In the genomic region with DNA sequence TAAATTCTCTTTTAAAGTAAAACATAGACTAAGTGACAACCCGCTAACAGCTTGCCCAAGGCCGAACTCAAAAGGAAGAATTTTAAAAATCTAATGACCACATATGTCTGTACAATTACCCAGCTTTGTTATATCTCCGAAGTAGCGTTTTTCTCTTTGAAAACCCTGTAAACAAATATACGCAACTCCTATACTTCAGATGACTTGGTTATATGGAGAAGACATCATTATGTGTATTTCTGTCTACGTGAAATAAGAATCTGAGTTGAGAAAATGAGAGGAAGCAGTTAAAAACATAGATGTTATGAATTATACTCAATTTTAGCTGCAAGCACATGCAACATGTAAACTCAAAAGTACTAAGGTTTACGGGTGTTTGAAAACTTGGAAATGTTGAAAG, we compare ENCODE assay signal across 9 cellular contexts. TPM values are rescaled to one million over a fixed set of nuclear protein-coding genes. Genes with fewer than 3 reads are reported as not detected.
DNase-seq lines count a peak whose midpoint lies in the region; FAIRE-seq and TF ChIP-seq lines count a peak whose summit lies in the region.
"Had no signal": no experiment of that assay in that cellular context is flagged by ENCODE, and none has a peak within 500 bp of the region (broad histone marks: within the 10 kb centered on the region; RNA-seq: fewer than 3 reads in every experiment).

No MANE protein-coding gene starts in this region.

- H3K4me1 Mint-ChIP-seq in HFFc6 (ENCODE audit: low read depth) = peaks cover 53% of the 10 kb centered on the region

- H3K9ac ChIP-seq in iPS-20b (ENCODE audit: low read depth, low read length) = peak overlapping the region; percentile 96

- WGBS in small intestine, 3 donors = 3 to 8% (median 6%) methylated on average over 7 of the region's 7 CpGs

- no peak for DNase-seq in HFFc6
- no peak for DNase-seq in astrocyte of the cerebellum (ENCODE audit: low read depth)
- peak; percentile 12 for DNase-seq in small intestine
- DNase-seq in HTR-8/SVneo (ENCODE audit: insufficient read length, low spot score) = no peak
- DNase-seq in activated CD8-positive, alpha-beta memory T cell treated with anti-CD3 and anti-CD28 coated beads, Interleukin-2, amount 50 U/mL, for 4 hours = no peak
- no peak for DNase-seq in glomerular visceral epithelial cell (ENCODE audit: extremely low spot score)
- no peak for DNase-seq in dedifferentiated amniotic fluid mesenchymal stem cell (ENCODE audit: extremely low spot score)
- DNase-seq: T-helper 9 cell had no signal

- H3K9me3 ChIP-seq in iPS-20b (ENCODE audit: insufficient read depth, low read depth, low read length) (no peaks in the 10 kb centered on the region), small intestine (ENCODE audit: control insufficient read depth, low read depth) (no peaks in the 10 kb centered on the region)

- peaks cover 13% of the 10 kb centered on the region; the same call in 1 of the 2 replicates for H3K36me3 Mint-ChIP-seq in HFFc6 (ENCODE audit: low read depth)

- H3K9me3 Mint-ChIP-seq in HFFc6 = no peaks in the 10 kb centered on the region

- FAIRE-seq in small intestine (lab: Jason Lieb, UNC) (peak; percentile 47), HTR-8/SVneo (lab: Jason Lieb, UNC) (no peak)

- peak overlapping the region; percentile 99 for H3K4me3 Mint-ChIP-seq in HFFc6

- H3K36me3 ChIP-seq in iPS-20b (ENCODE audit: insufficient read depth, low read depth, low read length) = peaks cover 16% of the 10 kb centered on the region; the same call in 1 of the 2 replicates
- H3K36me3 ChIP-seq in small intestine (ENCODE audit: control insufficient read depth in 2 of 2, insufficient read depth in 2 of 2, low read length in 2 of 2) = no peaks in the 10 kb centered on the region

- H3K4me3 ChIP-seq in astrocyte of the cerebellum (ENCODE audit: low read depth, low read length) (peak overlapping the region; percentile 66), iPS-20b (ENCODE audit: low read length) (peak overlapping the region; percentile 99), small intestine (ENCODE audit: low read depth in 1 of 2, low read length in 2 of 2) (peak overlapping the region; percentile 41 to 79)

- H3K4me1 ChIP-seq in iPS-20b (ENCODE audit: insufficient read depth, low read length) (peaks cover 46% of the 10 kb centered on the region), small intestine (ENCODE audit: control insufficient read depth in 2 of 2, insufficient read depth in 1 of 2, low read depth in 1 of 2, low read length in 1 of 2) (no peaks in the 10 kb centered on the region)

- no peak for TF ChIP-seq CTCF in HFFc6 (IDR thresholded peaks at IDR 0.05)
- no peak for TF ChIP-seq CTCF in astrocyte of the cerebellum (IDR thresholded peaks at IDR 0.05; ENCODE audit: low read depth, low read length, missing control alignments)

- H3K27me3 ChIP-seq in iPS-20b (ENCODE audit: insufficient read depth, low read length) (no peaks in the 10 kb centered on the region), small intestine (ENCODE audit: control insufficient read depth in 2 of 2, insufficient read depth in 2 of 2, low read length in 2 of 2) (no peaks in the 10 kb centered on the region)

- H3K27me3 Mint-ChIP-seq in HFFc6 (ENCODE audit: insufficient read depth) = no peaks in the 10 kb centered on the region; the same call in 1 of the 2 replicates

- in situ Hi-C loops in astrocyte of the cerebellum (cut with HindIII; ENCODE audit: low sequenced_read_pairs) = loop anchor here (5.0 to 10.0 kb wide), 2 partner anchors 36 to 204 kb away; no protein-coding TSS in a partner anchor

- H3K27ac Mint-ChIP-seq in HFFc6 = peak overlapping the region; percentile 92

- H3K27ac ChIP-seq in iPS-20b (ENCODE audit: low read length) (no peak overlapping the region), small intestine (ENCODE audit: low read depth in 1 of 2, low read length in 1 of 2) (peak overlapping the region in 1 of 2 donors; percentile 32)

RNA-seq across cellular contexts. Expression of gene PBX1, which starts 2.0 kb away (rescaled TPM):
- 10 to 100 TPM; 35.4 to 42.3 (median 39.1) TPM for total RNA-seq in HFFc6 (2021; fragmentation: NEBNext Ultra II Directional; extraction: Animal tissue kit (Norgen Biotek cat#: 25700))
- polyA plus RNA-seq in small intestine = 10 to 100 TPM; 12.5 to 16.4 (median 12.7) TPM
